Comparison of ENCODE assay signal across 8 cellular contexts in the genomic region with DNA sequence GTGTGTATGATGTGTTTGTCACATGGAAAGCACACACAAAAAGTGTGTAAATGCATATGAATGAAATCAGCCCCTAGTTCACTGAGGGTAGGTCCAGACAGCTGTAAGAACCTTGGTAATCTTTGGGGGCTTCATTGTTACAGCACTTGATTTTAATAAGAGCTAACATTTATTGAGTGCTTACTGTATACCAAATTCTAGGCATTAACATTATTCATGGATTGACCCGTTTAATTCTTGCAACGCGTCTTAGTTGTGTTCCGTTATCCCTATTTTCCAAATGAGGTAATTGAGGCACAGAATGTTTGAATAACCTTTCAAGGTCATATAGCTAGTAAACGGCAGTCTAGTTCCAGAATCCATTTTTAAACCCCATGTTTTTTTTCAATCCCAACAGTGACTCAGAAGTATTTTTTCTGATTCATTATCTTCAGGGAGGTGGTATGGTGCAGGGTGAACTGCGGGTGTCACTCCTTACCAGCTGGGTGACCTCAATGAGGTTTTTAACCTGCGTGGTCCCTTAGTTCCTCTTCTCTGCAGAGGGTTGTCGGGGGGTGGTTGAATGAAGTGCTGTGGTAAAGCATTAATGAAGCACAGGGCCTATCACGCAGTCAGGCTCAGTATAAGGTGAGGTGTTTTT. TPM values are rescaled to one million over a fixed set of nuclear protein-coding genes. Genes with fewer than 3 reads are reported as not detected.
DNase-seq lines count a peak whose midpoint lies in the region; ATAC-seq lines count a peak whose summit lies in the region.

No MANE protein-coding gene starts in this region.

- DNase-seq in ELR (ENCODE audit: low read depth) (peak; percentile 70), M059J (ENCODE audit: low read depth) (peak; percentile 70), kidney tubule cell (ENCODE audit: low spot score) (peak; percentile 70), ureter (ENCODE audit: low spot score) (no peak), NCI-H510A (lab: John Stamatoyannopoulos, UW) (no peak)
- DNase-seq in activated CD8-positive, alpha-beta memory T cell treated with anti-CD3 and anti-CD28 coated beads, Interleukin-2, amount 50 U/mL, for 1 hour (ENCODE audit: extremely low read depth): peak; percentile 52

- no peak for ATAC-seq in HG02938 (IDR thresholded peaks at IDR 0.05; ENCODE audit: unreplicated experiment)
- no peak for ATAC-seq in GM18870 (IDR thresholded peaks at IDR 0.05; ENCODE audit: unreplicated experiment)

RNA-seq across cellular contexts. Expression of gene RAB8B, which starts 14.2 kb away (rescaled TPM):
- 37.8 and 48.5 TPM in 2 replicates for total RNA-seq in M059J (2014; rRNA removed; shearing (Covaris generic))
- 54.1 TPM for total RNA-seq in ureter

RNA-seq across cellular contexts. Expression of gene RPS27L, which starts 46.3 kb away (rescaled TPM):
- 131 and 242 TPM in 2 replicates for total RNA-seq in M059J (2014; rRNA removed; shearing (Covaris generic))
- total RNA-seq in ureter: 111 TPM

Comparison
In these comparisons a context has a peak if more than half of its experiments do, and no peak if none do; other contexts are left out.
1. DNase-seq: peak in ELR (single experiment), M059J (single experiment), activated CD8-positive, alpha-beta memory T cell treated with anti-CD3 and anti-CD28 coated beads, Interleukin-2, amount 50 U/mL, for 1 hour (single experiment) and kidney tubule cell (single experiment); none in ureter (single experiment) and NCI-H510A (single experiment).